8 cellular contexts compared by ENCODE assay signal in the genomic region with DNA sequence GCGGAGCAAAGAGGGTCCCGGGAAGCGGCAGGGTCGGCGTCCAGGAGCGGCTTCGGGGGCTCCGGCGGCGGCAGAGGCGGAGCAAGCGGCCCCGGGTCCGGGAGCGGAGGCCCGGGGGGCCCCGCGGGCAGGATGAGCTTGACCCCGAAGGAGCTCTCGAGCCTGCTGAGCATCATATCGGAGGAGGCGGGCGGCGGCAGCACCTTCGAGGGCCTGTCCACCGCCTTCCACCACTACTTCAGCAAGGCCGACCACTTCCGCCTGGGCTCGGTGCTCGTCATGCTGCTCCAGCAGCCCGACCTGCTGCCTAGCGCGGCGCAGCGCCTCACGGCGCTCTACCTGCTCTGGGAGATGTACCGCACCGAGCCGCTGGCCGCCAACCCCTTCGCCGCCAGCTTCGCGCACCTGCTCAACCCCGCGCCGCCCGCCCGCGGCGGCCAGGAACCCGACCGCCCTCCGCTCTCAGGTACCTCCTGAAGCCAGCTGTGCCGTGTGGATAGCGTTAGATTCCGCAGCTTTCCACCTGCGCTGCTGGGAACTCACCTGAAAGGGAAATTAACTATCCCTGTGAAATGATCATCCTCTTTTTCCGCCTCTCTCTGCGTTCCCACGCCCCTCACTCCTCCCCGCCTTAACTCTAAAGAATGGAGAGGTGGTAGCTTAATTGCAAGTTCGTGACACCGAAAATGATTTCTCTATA. TPM values are rescaled to one million over a fixed set of nuclear protein-coding genes. Genes with fewer than 3 reads are reported as not detected.
A peak's percentile ranks its signal among the peaks of the same experiment; 100 is the strongest.
DNase-seq lines count a peak whose midpoint lies in the region; ATAC-seq and TF ChIP-seq lines count a peak whose summit lies in the region.

No MANE protein-coding gene starts in this region.

- H3K79me1 ChIP-seq in trophoblast cell (ENCODE audit: low read length): peaks cover 9% of the 10 kb centered on the region

- H2BK5ac ChIP-seq in trophoblast cell (ENCODE audit: low read depth, low read length, poor library complexity): peak overlapping the region; percentile 89

- CTCF ChIA-PET in PC-9 (lab: Charles Lee): interaction anchor here (0.6 to 0.7 kb wide), 2 partner anchors 35 to 266 kb away, joined by 3 to 7 read pairs; no protein-coding TSS in a partner anchor

- H3K23ac ChIP-seq in trophoblast cell (ENCODE audit: low read length): peak overlapping the region; percentile 45

- peak overlapping the region; percentile 79 for H3K9ac ChIP-seq in trophoblast cell (ENCODE audit: low read length)

- H3K36me3 ChIP-seq in PC-9 (ENCODE audit: low read depth) (0 out of 2 replicates have a peak, but pooled peaks cover 5% of the 10 kb centered on the region), trophoblast cell (ENCODE audit: control insufficient read depth in 1 of 2, insufficient read depth in 2 of 2, low read length in 2 of 2) (peaks cover 0 to 2% of the 10 kb centered on the region in 2 experiments), tibial nerve (peaks cover 0 to 13% (median 0%) of the 10 kb centered on the region in 3 donors)

- peak overlapping the region; percentile 71 for H3K27ac ChIP-seq in PC-9
- peak overlapping the region; percentile 89 for H3K27ac ChIP-seq in trophoblast cell (ENCODE audit: low read depth, low read length)
- H3K27ac ChIP-seq in tibial nerve: peak overlapping the region; percentile 80 to 95 (median 91)

- H4K8ac ChIP-seq in trophoblast cell (ENCODE audit: low read depth, low read length): peak overlapping the region; percentile 92

- H3K27me3 ChIP-seq in PC-9 (ENCODE audit: insufficient read depth, low read depth) (no peaks in the 10 kb centered on the region), trophoblast cell (ENCODE audit: insufficient read depth, low read length) (no peaks in the 10 kb centered on the region), tibial nerve (no peaks in the 10 kb centered on the region)

- no peak for TF ChIP-seq EP300 in tibial nerve (IDR thresholded peaks at IDR 0.05)

- intact Hi-C loops in PC-9 (cut with micrococcal nuclease; ENCODE audit: unreplicated experiment): loop anchor here (5.0 kb wide), 2 partner anchors 46 to 101 kb away; partner anchors contain the start of gene TBC1D8

- peak overlapping the region; percentile 72 for H2BK120ac ChIP-seq in trophoblast cell (ENCODE audit: insufficient read depth, low read length, poor library complexity)

- BruUV-seq in PC-9 (replicated peaks; lab: Mats Ljungman, UMichigan): no TSS peak

- peak; percentile 58 for ATAC-seq in GM19328 (IDR thresholded peaks at IDR 0.05; ENCODE audit: unreplicated experiment)
- ATAC-seq in HG03442 (IDR thresholded peaks at IDR 0.05; ENCODE audit: unreplicated experiment): peak; percentile 52

- H3F3A ChIP-seq in PC-9 (ENCODE audit: insufficient read depth, low read depth): peaks cover 6% of the 10 kb centered on the region; the same call in 1 of the 2 replicates

- no peaks in the 10 kb centered on the region for H3K9me2 ChIP-seq in PC-9 (ENCODE audit: insufficient read depth)

- H2AK5ac ChIP-seq in trophoblast cell (ENCODE audit: low read length): no peak overlapping the region

- TF ChIP-seq POLR2A in tibial nerve (IDR thresholded peaks at IDR 0.05): no peak

- POLR2A ChIA-PET in PC-9 (lab: Charles Lee; ENCODE audit: unreplicated experiment): interaction anchor here (0.5 to 0.7 kb wide), 9 partner anchors 9 to 576 kb away, joined by 3 to 5 read pairs (median 3); no protein-coding TSS in a partner anchor

- peak overlapping the region; percentile 88 for H4K91ac ChIP-seq in trophoblast cell (ENCODE audit: low read depth, low read length)

- peaks cover 11% of the 10 kb centered on the region for H4K20me1 ChIP-seq in PC-9 (ENCODE audit: insufficient read depth)

- H3K79me2 ChIP-seq in PC-9 (ENCODE audit: low read depth): peaks cover 55% of the 10 kb centered on the region
- H3K79me2 ChIP-seq in trophoblast cell (ENCODE audit: control insufficient read depth, insufficient read depth, low read length, poor library complexity): peaks cover 9% of the 10 kb centered on the region

- WGBS in trophoblast cell (ENCODE audit: extremely low coverage, insufficient coverage, insufficient read length): no CpG with 5 or more reads among the region's 65 CpGs
- WGBS in tibial nerve, 2 donors: 0% methylated on average over 29 to 64 of the region's 65 CpGs

- peak overlapping the region; percentile 91 for H3K14ac ChIP-seq in trophoblast cell (ENCODE audit: low read length)

- H4K12ac ChIP-seq in trophoblast cell (ENCODE audit: low read depth, low read length): peak overlapping the region; percentile 37

- TF ChIP-seq CTCF in PC-9 (conservative IDR thresholded peaks at IDR 0.05) (no peak), tibial nerve (IDR thresholded peaks at IDR 0.05) (no peak)

- H2AFZ ChIP-seq in PC-9: peak overlapping the region; percentile 90
- peak overlapping the region; percentile 84 for H2AFZ ChIP-seq in trophoblast cell (ENCODE audit: insufficient read depth, low read length, poor library complexity)

- H3K4me2 ChIP-seq in PC-9 (peak overlapping the region; percentile 98), trophoblast cell (ENCODE audit: low read length) (peak overlapping the region; percentile 83)

- DNase-seq in CD1c-positive myeloid dendritic cell (ENCODE audit: extremely low spot score): peak; percentile 70
- peak; percentile 62 to 67 for DNase-seq in PC-9
- DNase-seq in activated effector memory CD4-positive, alpha-beta T cell treated with anti-CD3 and anti-CD28 coated beads, Interleukin-2, amount 50 U/mL, for 16 hours: peak; percentile 91
- peak; percentile 45 for DNase-seq in globus pallidus (ENCODE audit: low spot score)
- peak; percentile 70 for DNase-seq in trophoblast cell
- peak; percentile 23 for DNase-seq in tibial nerve (ENCODE audit: low spot score in 2 of 2)

- H3K4me3 ChIP-seq in PC-9: peak overlapping the region; percentile 66
- H3K4me3 ChIP-seq in trophoblast cell (ENCODE audit: low read depth, low read length): peak overlapping the region; percentile 86
- H3K4me3 ChIP-seq in tibial nerve: peak overlapping the region; percentile 61 to 100 (median 98)

- peak overlapping the region; percentile 8 for H3K4ac ChIP-seq in trophoblast cell (ENCODE audit: low read depth, low read length)

- H3K4me1 ChIP-seq in PC-9 (replicated peaks; ENCODE audit: insufficient read depth) (peaks cover 33% of the 10 kb centered on the region), trophoblast cell (ENCODE audit: control insufficient read depth in 1 of 2, insufficient read depth in 2 of 2, low read length in 2 of 2) (peaks cover 5 to 9% of the 10 kb centered on the region in 2 experiments), tibial nerve (peaks cover 7 to 39% (median 21%) of the 10 kb centered on the region in 4 donors)

- peak overlapping the region; percentile 1 for H3K18ac ChIP-seq in trophoblast cell (ENCODE audit: low read length)

- H2BK12ac ChIP-seq in trophoblast cell (ENCODE audit: low read length): no peak overlapping the region

- H3K9me3 ChIP-seq in PC-9 (ENCODE audit: insufficient read depth, low read depth) (no peaks in the 10 kb centered on the region), trophoblast cell (ENCODE audit: insufficient read depth, low read depth, low read length) (no peaks in the 10 kb centered on the region), tibial nerve (no peaks in the 10 kb centered on the region)

RNA-seq across cellular contexts. Expression of gene CNOT11, which starts 0.5 kb away (rescaled TPM):
- total RNA-seq in PC-9 (2021) (39.0 and 60.6 TPM in 2 replicates), tibial nerve (10 to 100 TPM; 17.5 to 29.9 (median 19.6) TPM)
- polyA plus RNA-seq in trophoblast cell (2013): 48.6 and 51.0 TPM in 2 replicates

RNA-seq across cellular contexts. Expression of gene RNF149, which starts 55.3 kb away (rescaled TPM):
- total RNA-seq in PC-9 (2021) (58.6 and 71.6 TPM in 2 replicates), tibial nerve (100 to 1,000 TPM in 1 of 4 donors, 10 to 100 TPM in 3; 61.0 to 108 (median 67.3) TPM)
- 52.8 and 58.2 TPM in 2 replicates for polyA plus RNA-seq in trophoblast cell (2013)

Comparison
In these comparisons a context has a peak if more than half of its experiments do, and no peak if none do; other contexts are left out.
1. Peak in every context shown above with its lines: DNase-seq, ATAC-seq, H3K4me3 ChIP-seq and H3K27ac ChIP-seq.
2. DNase-seq: peak in every context shown above with its lines; median percentile 91 in activated effector memory CD4-positive, alpha-beta T cell treated with anti-CD3 and anti-CD28 coated beads, Interleukin-2, amount 50 U/mL, for 16 hours; 70 in CD1c-positive myeloid dendritic cell; 70 in trophoblast cell; 64 in PC-9; 45 in globus pallidus; 23 in tibial nerve.